ENCODE assay signal across 1 cellular context in the genomic region with DNA sequence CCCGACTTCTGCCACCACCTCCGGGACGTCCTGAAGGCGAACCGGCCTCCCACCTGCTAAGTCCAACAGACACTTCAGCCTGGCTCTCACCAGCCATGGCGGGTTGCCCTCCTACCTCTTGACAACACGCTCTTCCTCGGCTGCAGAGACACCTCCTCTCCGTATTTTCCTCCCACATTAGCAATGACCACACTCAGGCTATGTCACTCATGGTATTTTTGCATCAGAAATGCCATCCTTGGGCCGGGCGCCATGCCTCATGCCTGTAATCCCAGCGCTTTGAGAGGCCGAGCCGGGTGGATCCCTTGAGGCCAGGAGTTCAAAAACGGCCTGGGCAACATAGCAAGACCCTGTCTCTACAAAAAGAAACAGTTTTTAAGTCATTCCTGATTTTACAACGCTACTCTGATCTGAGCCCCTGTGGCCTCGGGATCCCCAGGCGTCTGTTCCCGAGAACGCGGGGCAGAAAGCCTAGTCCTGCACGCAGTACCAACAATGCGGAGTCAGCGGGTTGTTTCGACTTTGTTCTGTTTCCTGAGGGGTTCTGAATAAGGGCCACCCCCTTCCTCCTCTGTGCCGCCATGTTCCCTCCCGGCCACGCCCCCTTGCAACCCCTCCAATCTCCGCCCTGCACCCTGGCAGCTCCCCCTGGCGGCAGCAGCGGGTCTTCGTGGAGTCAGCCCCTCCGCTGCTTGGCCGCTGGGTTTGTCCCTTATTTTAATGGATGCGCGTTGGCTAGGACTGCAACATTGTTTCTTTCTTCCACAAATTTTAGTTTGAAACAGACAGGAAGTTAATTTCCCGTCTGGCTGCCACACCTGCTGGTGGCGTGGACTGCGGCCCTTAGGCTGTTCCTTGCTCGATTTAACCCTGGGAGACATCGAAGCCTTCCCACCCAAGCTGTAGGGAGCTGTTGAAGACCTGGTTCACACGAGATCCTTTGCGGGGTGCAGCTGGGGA.
TF ChIP-seq lines count a peak whose summit lies in the region.

No MANE protein-coding gene starts in this region.

TF ChIP-seq in HepG2, 621 proteins besides CTCF, POLR2A, EP300 and RAD21 (continued from another document and continues in another):
- TF ChIP-seq, protein P1, sequence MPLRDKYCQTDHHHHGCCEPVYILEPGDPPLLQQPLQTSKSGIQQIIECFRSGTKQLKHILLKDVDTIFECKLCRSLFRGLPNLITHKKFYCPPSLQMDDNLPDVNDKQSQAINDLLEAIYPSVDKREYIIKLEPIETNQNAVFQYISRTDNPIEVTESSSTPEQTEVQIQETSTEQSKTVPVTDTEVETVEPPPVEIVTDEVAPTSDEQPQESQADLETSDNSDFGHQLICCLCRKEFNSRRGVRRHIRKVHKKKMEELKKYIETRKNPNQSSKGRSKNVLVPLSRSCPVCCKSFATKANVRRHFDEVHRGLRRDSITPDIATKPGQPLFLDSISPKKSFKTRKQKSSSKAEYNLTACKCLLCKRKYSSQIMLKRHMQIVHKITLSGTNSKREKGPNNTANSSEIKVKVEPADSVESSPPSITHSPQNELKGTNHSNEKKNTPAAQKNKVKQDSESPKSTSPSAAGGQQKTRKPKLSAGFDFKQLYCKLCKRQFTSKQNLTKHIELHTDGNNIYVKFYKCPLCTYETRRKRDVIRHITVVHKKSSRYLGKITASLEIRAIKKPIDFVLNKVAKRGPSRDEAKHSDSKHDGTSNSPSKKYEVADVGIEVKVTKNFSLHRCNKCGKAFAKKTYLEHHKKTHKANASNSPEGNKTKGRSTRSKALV (CRISPR knock-in tag; IDR thresholded peaks at IDR 0.05) = no peak; the same call in 1 of the 2 replicates
- TF ChIP-seq ARID5B (CRISPR knock-in tag; IDR thresholded peaks at IDR 0.05) (peak; percentile 44; the same call in 1 of the 2 replicates), HIC2 (CRISPR knock-in tag; IDR thresholded peaks at IDR 0.05; ENCODE audit: low read depth) (no peak), ZNF496 (CRISPR knock-in tag; IDR thresholded peaks at IDR 0.05; ENCODE audit: insufficient replicate concordance) (no peak), ZNF333 (CRISPR knock-in tag; IDR thresholded peaks at IDR 0.05; ENCODE audit: borderline replicate concordance) (0 out of 2 replicates have a peak, but pooled peaks have one; percentile 68), STAT5B (CRISPR knock-in tag; IDR thresholded peaks at IDR 0.05) (no peak), FOXK2 (IDR thresholded peaks at IDR 0.05) (no peak), ZNF350 (CRISPR knock-in tag; IDR thresholded peaks at IDR 0.05; ENCODE audit: borderline replicate concordance, low read depth) (peak; percentile 89; the same call in 1 of the 2 replicates), FIP1L1 (IDR thresholded peaks at IDR 0.05; ENCODE audit: borderline replicate concordance, insufficient read depth, low read depth, low read length) (no peak), IKZF1 (IDR thresholded peaks at IDR 0.05) (no peak), ZNF83 (CRISPR knock-in tag; IDR thresholded peaks at IDR 0.05; ENCODE audit: borderline replicate concordance) (no peak), ZNF430 (CRISPR knock-in tag; IDR thresholded peaks at IDR 0.05) (peak; percentile 46; the same call in 1 of the 2 replicates), ZNF724P (CRISPR knock-in tag; IDR thresholded peaks at IDR 0.05; ENCODE audit: borderline replicate concordance) (peak; percentile 67; the same call in 1 of the 2 replicates), PHF8 (CRISPR knock-in tag; IDR thresholded peaks at IDR 0.05) (peak; percentile 76), KDM6A (CRISPR knock-in tag; IDR thresholded peaks at IDR 0.05; ENCODE audit: low read depth) (no peak), AGO1 (IDR thresholded peaks at IDR 0.05; ENCODE audit: low read depth, low read length, poor library complexity, severe bottlenecking) (peak; percentile 56), REXO4 (CRISPR knock-in tag; IDR thresholded peaks at IDR 0.05; ENCODE audit: borderline replicate concordance) (no peak), HOMEZ (CRISPR knock-in tag; IDR thresholded peaks at IDR 0.05; ENCODE audit: low read depth) (peak; percentile 27; the same call in 1 of the 2 replicates), ZNF614 (CRISPR knock-in tag; IDR thresholded peaks at IDR 0.05; ENCODE audit: borderline replicate concordance) (0 out of 2 replicates have a peak, but pooled peaks have one; percentile 18), RBM39 (IDR thresholded peaks at IDR 0.05; ENCODE audit: low read depth, low read length, poor library complexity, severe bottlenecking) (peak; percentile 58), ZNF138 (CRISPR knock-in tag; IDR thresholded peaks at IDR 0.05; ENCODE audit: low read depth) (peak; percentile 61; the same call in 1 of the 2 replicates), HOXA5 (CRISPR knock-in tag; IDR thresholded peaks at IDR 0.05) (peak; percentile 31; the same call in 1 of the 2 replicates), HMGXB4 (CRISPR knock-in tag; IDR thresholded peaks at IDR 0.05; ENCODE audit: borderline replicate concordance in 1 of 2, low read depth in 1 of 2) (peak; percentile 91 to 95), HDAC2 (CRISPR knock-in tag; IDR thresholded peaks at IDR 0.05) (peak; percentile 45; the same call in 1 of the 2 replicates), ZKSCAN5 (CRISPR knock-in tag; IDR thresholded peaks at IDR 0.05) (no peak)
- TF ChIP-seq, protein P2, sequence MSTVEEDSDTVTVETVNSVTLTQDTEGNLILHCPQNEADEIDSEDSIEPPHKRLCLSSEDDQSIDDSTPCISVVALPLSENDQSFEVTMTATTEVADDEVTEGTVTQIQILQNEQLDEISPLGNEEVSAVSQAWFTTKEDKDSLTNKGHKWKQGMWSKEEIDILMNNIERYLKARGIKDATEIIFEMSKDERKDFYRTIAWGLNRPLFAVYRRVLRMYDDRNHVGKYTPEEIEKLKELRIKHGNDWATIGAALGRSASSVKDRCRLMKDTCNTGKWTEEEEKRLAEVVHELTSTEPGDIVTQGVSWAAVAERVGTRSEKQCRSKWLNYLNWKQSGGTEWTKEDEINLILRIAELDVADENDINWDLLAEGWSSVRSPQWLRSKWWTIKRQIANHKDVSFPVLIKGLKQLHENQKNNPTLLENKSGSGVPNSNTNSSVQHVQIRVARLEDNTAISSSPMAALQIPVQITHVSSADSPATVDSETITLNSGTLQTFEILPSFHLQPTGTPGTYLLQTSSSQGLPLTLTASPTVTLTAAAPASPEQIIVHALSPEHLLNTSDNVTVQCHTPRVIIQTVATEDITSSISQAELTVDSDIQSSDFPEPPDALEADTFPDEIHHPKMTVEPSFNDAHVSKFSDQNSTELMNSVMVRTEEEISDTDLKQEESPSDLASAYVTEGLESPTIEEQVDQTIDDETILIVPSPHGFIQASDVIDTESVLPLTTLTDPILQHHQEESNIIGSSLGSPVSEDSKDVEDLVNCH (CRISPR knock-in tag; IDR thresholded peaks at IDR 0.05) = 0 out of 2 replicates have a peak, but pooled peaks have one; percentile 52
- TF ChIP-seq, protein P3, sequence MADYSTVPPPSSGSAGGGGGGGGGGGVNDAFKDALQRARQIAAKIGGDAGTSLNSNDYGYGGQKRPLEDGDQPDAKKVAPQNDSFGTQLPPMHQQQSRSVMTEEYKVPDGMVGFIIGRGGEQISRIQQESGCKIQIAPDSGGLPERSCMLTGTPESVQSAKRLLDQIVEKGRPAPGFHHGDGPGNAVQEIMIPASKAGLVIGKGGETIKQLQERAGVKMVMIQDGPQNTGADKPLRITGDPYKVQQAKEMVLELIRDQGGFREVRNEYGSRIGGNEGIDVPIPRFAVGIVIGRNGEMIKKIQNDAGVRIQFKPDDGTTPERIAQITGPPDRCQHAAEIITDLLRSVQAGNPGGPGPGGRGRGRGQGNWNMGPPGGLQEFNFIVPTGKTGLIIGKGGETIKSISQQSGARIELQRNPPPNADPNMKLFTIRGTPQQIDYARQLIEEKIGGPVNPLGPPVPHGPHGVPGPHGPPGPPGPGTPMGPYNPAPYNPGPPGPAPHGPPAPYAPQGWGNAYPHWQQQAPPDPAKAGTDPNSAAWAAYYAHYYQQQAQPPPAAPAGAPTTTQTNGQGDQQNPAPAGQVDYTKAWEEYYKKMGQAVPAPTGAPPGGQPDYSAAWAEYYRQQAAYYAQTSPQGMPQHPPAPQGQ (CRISPR knock-in tag; IDR thresholded peaks at IDR 0.05; ENCODE audit: borderline replicate concordance) = no peak
- TF ChIP-seq, protein P4, sequence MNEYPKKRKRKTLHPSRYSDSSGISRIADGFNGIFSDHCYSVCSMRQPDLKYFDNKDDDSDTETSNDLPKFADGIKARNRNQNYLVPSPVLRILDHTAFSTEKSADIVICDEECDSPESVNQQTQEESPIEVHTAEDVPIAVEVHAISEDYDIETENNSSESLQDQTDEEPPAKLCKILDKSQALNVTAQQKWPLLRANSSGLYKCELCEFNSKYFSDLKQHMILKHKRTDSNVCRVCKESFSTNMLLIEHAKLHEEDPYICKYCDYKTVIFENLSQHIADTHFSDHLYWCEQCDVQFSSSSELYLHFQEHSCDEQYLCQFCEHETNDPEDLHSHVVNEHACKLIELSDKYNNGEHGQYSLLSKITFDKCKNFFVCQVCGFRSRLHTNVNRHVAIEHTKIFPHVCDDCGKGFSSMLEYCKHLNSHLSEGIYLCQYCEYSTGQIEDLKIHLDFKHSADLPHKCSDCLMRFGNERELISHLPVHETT (CRISPR knock-in tag; conservative IDR thresholded peaks at IDR 0.05) = 0 out of 2 replicates have a peak, but pooled peaks have one; percentile 61
